Comparison of ENCODE assay signal across 9 cellular contexts in genomic region chr11:11265994-11266606, GRCh38.
DNase-seq lines count a peak whose midpoint lies in the region; ATAC-seq, FAIRE-seq and TF ChIP-seq lines count a peak whose summit lies in the region.
"Had no signal": no experiment of that assay in that cellular context is flagged by ENCODE, and none has a peak within 500 bp of the region (broad histone marks: within the 10 kb centered on the region; RNA-seq: fewer than 3 reads in every experiment).

No MANE protein-coding gene starts in this region.

- intact Hi-C loops in pancreas (cut with DNase I) = loop anchor here in 1 of 3 donors (10.0 kb wide), 1 partner anchor 221 kb away; no protein-coding TSS in a partner anchor

- H3K9me3 ChIP-seq in GM23248 (ENCODE audit: low read depth) (no peaks in the 10 kb centered on the region), pancreas (no peaks in the 10 kb centered on the region)

- no peaks in the 10 kb centered on the region; the same call in 1 of the 2 replicates for H3K27me3 ChIP-seq in GM23248 (replicated peaks; ENCODE audit: insufficient read depth)
- H3K27me3 ChIP-seq in pancreas = no peaks in the 10 kb centered on the region

- no peaks in the 10 kb centered on the region for H3K9me3 Mint-ChIP-seq in activated CD8-positive, alpha-beta T cell treated with anti-CD3 and anti-CD28 coated beads, Interleukin-2, amount 10 ng/mL, durations not matched to agents 7 days and 5 days (ENCODE audit: insufficient read depth)

- H3F3A ChIP-seq in GM23248 (ENCODE audit: insufficient read depth) = no peaks in the 10 kb centered on the region

- peak; percentile 78 for ATAC-seq in activated CD8-positive, alpha-beta T cell treated with anti-CD3 and anti-CD28 coated beads, Interleukin-2, amount 10 ng/mL, durations not matched to agents 7 days and 5 days
- peak; percentile 84 for ATAC-seq in esophagus mucosa
- ATAC-seq in pancreas = peak in 3 of 4 donors; percentile 80 to 88 (median 86)

- no peak for FAIRE-seq in pancreas (lab: Jason Lieb, UNC)
- FAIRE-seq: TTC549 had no signal

- no peak overlapping the region for H2AFZ ChIP-seq in GM23248

- no peak overlapping the region for H3K4me2 ChIP-seq in GM23248 (ENCODE audit: unreplicated experiment)

- no peak overlapping the region for H3K27ac Mint-ChIP-seq in activated CD8-positive, alpha-beta T cell treated with anti-CD3 and anti-CD28 coated beads, Interleukin-2, amount 10 ng/mL, durations not matched to agents 7 days and 5 days

- no peak overlapping the region for H3K4me3 Mint-ChIP-seq in activated CD8-positive, alpha-beta T cell treated with anti-CD3 and anti-CD28 coated beads, Interleukin-2, amount 10 ng/mL, durations not matched to agents 7 days and 5 days

- TF ChIP-seq CTCF in pancreas (IDR thresholded peaks at IDR 0.05) = peak; percentile 57 to 69 (median 68)

- H3K27me3 Mint-ChIP-seq in activated CD8-positive, alpha-beta T cell treated with anti-CD3 and anti-CD28 coated beads, Interleukin-2, amount 10 ng/mL, durations not matched to agents 7 days and 5 days (ENCODE audit: low read depth) = no peaks in the 10 kb centered on the region

- no peaks in the 10 kb centered on the region for H3K4me1 Mint-ChIP-seq in activated CD8-positive, alpha-beta T cell treated with anti-CD3 and anti-CD28 coated beads, Interleukin-2, amount 10 ng/mL, durations not matched to agents 7 days and 5 days (ENCODE audit: low read depth)

- in situ Hi-C loops in GM23248 (cut with MboI) = no loop called here
- in situ Hi-C loops in G401 (cut with HindIII; ENCODE audit: low sequenced_read_pairs) = no loop called here

- WGBS in GM23248 (ENCODE audit: low coverage in 1 of 2, low lambda C conversion rate in 2 of 2, missing lambda C conversion rate in 2 of 2), 2 experiments = 49% methylated on average over 8 of the region's 8 CpGs
- WGBS in pancreas, 2 donors = 39 to 40% methylated on average over 8 of the region's 8 CpGs

- peaks cover 4% of the 10 kb centered on the region; the same call in 1 of the 2 replicates for H3K4me1 ChIP-seq in GM23248 (ENCODE audit: insufficient read depth)
- H3K4me1 ChIP-seq in pancreas = no peaks in the 10 kb centered on the region

- H3K9ac ChIP-seq in GM23248 = no peak overlapping the region

- POLR2A ChIA-PET in activated CD8-positive, alpha-beta T cell treated with anti-CD3 and anti-CD28 coated beads, Interleukin-2, amount 10 ng/mL, durations not matched to agents 7 days and 5 days (lab: Charles Lee) = no interaction called here

- H3K9me2 ChIP-seq in GM23248 (ENCODE audit: insufficient read depth) = no peaks in the 10 kb centered on the region

- CTCF ChIA-PET in activated CD8-positive, alpha-beta T cell treated with anti-CD3 and anti-CD28 coated beads, Interleukin-2, amount 10 ng/mL, durations not matched to agents 7 days and 5 days (lab: Charles Lee) = interaction anchor here (1.0 to 3.5 kb wide), 5 partner anchors 10 to 238 kb away, joined by 3 to 14 read pairs (median 4); no protein-coding TSS in a partner anchor

- H3K4me3 ChIP-seq in GM23248 = no peak overlapping the region
- no peak overlapping the region for H3K4me3 ChIP-seq in pancreas

- no peak overlapping the region for H3K27ac ChIP-seq in GM23248
- no peak overlapping the region for H3K27ac ChIP-seq in pancreas

- no peaks in the 10 kb centered on the region for H3K36me3 ChIP-seq in GM23248 (ENCODE audit: low read depth)
- no peaks in the 10 kb centered on the region for H3K36me3 ChIP-seq in pancreas

- no peaks in the 10 kb centered on the region for H3K36me3 Mint-ChIP-seq in activated CD8-positive, alpha-beta T cell treated with anti-CD3 and anti-CD28 coated beads, Interleukin-2, amount 10 ng/mL, durations not matched to agents 7 days and 5 days (ENCODE audit: low read depth)

- H3K79me2 ChIP-seq in GM23248 (ENCODE audit: insufficient read depth) = no peaks in the 10 kb centered on the region

- no peaks in the 10 kb centered on the region for H4K20me1 ChIP-seq in GM23248 (ENCODE audit: insufficient read depth)

- DNase-seq in DMS153 (lab: John Stamatoyannopoulos, UW) = peak; percentile 39
- DNase-seq in GM23248 = peak; percentile 50
- DNase-seq in NCI-H226 = peak; percentile 14
- peak; percentile 71 for DNase-seq in activated CD8-positive, alpha-beta T cell treated with anti-CD3 and anti-CD28 coated beads, Interleukin-2, amount 10 ng/mL, durations not matched to agents 7 days and 5 days
- DNase-seq in pancreas = peak in 5 of 6 donors; percentile 19 to 84 (median 59)
- DNase-seq in RKO (ENCODE audit: low spot score) = no peak
- DNase-seq in G401 (ENCODE audit: low spot score) = no peak

Comparison
In these comparisons a context has a peak if more than half of its experiments do, and no peak if none do; other contexts are left out.
1. DNase-seq: peak in DMS153 (single experiment), GM23248 (single experiment), NCI-H226 (single experiment), activated CD8-positive, alpha-beta T cell treated with anti-CD3 and anti-CD28 coated beads, Interleukin-2, amount 10 ng/mL, durations not matched to agents 7 days and 5 days (single experiment) and pancreas (5 of 6); none in RKO (single experiment) and G401 (single experiment).
2. Peak in every context shown above with its lines, with median percentiles within 50 percentile points of each other: ATAC-seq.